ENCODE assay signal across 8 cellular contexts in the genomic region with DNA sequence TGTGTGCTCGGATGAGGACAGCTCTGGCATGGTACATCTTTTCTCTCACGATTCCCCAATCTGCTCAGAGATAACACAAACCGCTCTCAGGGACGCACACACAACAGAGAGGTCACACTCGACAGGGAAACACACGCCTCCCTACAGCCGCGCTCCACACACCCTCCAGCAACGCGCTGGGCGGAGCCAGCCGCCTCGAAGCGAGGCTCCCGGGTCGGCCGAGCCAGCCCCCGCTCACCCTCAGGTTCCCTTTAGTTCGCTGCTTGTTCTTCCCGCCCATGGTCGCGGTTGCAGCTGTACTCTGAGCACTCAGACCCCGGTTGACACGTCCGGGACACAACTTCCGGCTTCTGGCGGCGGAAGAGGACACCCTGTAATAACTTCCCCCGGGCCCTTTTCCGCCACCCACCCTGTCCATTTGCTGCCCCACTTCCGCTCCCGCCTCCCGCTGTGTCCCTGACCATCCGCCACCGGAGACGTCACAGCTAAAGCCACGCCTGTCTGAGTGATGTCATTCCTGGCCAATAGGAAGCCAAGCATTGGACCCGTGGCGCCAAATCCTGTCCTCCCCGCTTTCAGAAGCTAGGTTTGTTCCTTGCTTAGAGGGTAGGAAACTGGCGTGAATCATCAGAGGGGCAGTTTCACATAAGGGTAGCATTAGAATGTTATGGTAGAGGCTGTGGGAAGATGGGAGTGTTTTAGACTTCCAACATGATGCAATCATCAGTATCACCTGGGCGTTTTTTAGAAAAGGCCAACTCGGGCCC. TPM values are rescaled to one million over a fixed set of nuclear protein-coding genes. Genes with fewer than 3 reads are reported as not detected.
A peak's percentile ranks its signal among the peaks of the same experiment; 100 is the strongest.
DNase-seq lines count a peak whose midpoint lies in the region; ATAC-seq and TF ChIP-seq lines count a peak whose summit lies in the region.

A gene with protein sequence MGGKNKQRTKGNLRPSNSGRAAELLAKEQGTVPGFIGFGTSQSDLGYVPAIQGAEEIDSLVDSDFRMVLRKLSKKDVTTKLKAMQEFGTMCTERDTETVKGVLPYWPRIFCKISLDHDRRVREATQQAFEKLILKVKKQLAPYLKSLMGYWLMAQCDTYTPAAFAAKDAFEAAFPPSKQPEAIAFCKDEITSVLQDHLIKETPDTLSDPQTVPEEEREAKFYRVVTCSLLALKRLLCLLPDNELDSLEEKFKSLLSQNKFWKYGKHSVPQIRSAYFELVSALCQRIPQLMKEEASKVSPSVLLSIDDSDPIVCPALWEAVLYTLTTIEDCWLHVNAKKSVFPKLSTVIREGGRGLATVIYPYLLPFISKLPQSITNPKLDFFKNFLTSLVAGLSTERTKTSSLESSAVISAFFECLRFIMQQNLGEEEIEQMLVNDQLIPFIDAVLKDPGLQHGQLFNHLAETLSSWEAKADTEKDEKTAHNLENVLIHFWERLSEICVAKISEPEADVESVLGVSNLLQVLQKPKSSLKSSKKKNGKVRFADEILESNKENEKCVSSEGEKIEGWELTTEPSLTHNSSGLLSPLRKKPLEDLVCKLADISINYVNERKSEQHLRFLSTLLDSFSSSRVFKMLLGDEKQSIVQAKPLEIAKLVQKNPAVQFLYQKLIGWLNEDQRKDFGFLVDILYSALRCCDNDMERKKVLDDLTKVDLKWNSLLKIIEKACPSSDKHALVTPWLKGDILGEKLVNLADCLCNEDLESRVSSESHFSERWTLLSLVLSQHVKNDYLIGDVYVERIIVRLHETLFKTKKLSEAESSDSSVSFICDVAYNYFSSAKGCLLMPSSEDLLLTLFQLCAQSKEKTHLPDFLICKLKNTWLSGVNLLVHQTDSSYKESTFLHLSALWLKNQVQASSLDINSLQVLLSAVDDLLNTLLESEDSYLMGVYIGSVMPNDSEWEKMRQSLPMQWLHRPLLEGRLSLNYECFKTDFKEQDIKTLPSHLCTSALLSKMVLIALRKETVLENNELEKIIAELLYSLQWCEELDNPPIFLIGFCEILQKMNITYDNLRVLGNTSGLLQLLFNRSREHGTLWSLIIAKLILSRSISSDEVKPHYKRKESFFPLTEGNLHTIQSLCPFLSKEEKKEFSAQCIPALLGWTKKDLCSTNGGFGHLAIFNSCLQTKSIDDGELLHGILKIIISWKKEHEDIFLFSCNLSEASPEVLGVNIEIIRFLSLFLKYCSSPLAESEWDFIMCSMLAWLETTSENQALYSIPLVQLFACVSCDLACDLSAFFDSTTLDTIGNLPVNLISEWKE (N-terminal part only) (minus strand): TSS at position 352 of the 767 bp plus-strand sequence. CDS start 72 bp downstream, at position 280.

- CTCF ChIA-PET in PC-9 (lab: Charles Lee): no interaction called here

- ATAC-seq in GM21619 (IDR thresholded peaks at IDR 0.05; ENCODE audit: unreplicated experiment): peak; percentile 97

- H3K27me3 ChIP-seq in PC-9 (ENCODE audit: insufficient read depth, low read depth): no peaks in the 10 kb centered on the region
- H3K27me3 ChIP-seq in esophagus (ENCODE audit: control insufficient read depth in 1 of 2, insufficient read depth in 2 of 2, low read length in 2 of 2): no peaks in the 10 kb centered on the region
- no peaks in the 10 kb centered on the region for H3K27me3 ChIP-seq in mucosa of stomach (ENCODE audit: control insufficient read depth, insufficient read depth, low read length)

- H3K79me2 ChIP-seq in PC-9 (ENCODE audit: low read depth): peaks cover 39% of the 10 kb centered on the region

- H3F3A ChIP-seq in PC-9 (ENCODE audit: insufficient read depth, low read depth): peaks cover 8% of the 10 kb centered on the region

- peak within 1 kb of the TSS; percentile 97 for H3K27ac ChIP-seq in PC-9
- H3K27ac ChIP-seq in esophagus (ENCODE audit: low read depth in 2 of 2, low read length in 1 of 2): peak within 1 kb of the TSS; percentile 83 to 99

- no peaks in the 10 kb centered on the region for H3K9me2 ChIP-seq in PC-9 (ENCODE audit: insufficient read depth)

- POLR2A ChIA-PET in PC-9 (lab: Charles Lee; ENCODE audit: unreplicated experiment): interaction anchor here (0.5 to 0.8 kb wide), 8 partner anchors 10 to 536 kb away, joined by 4 to 8 read pairs (median 8); a partner anchor contains a TSS

- peak within 1 kb of the TSS; percentile 92 for H3K4me2 ChIP-seq in PC-9

- H4K20me1 ChIP-seq in PC-9 (ENCODE audit: insufficient read depth): no peaks in the 10 kb centered on the region

- no peaks in the 10 kb centered on the region for H3K9me3 ChIP-seq in PC-9 (ENCODE audit: insufficient read depth, low read depth)
- no peaks in the 10 kb centered on the region for H3K9me3 ChIP-seq in esophagus (ENCODE audit: control insufficient read depth in 2 of 2, insufficient read depth in 1 of 2, low read depth in 1 of 2, low read length in 1 of 2)
- H3K9me3 ChIP-seq in mucosa of stomach (ENCODE audit: control insufficient read depth, low read length): no peaks in the 10 kb centered on the region

- no peak for TF ChIP-seq CTCF in PC-9 (conservative IDR thresholded peaks at IDR 0.05)

- peak; percentile 97 for DNase-seq in DMS153 (lab: John Stamatoyannopoulos, UW)
- DNase-seq in Jurkat, Clone E6-1 (ENCODE audit: low read depth, low spot score): peak; percentile 99
- DNase-seq in PC-9: peak; percentile 95 to 96
- DNase-seq in activated T-cell treated with anti-CD3 and anti-CD28 coated beads, Interleukin-2, amount 50 U/mL, for 1 hour: peak; percentile 98
- peak; percentile 97 to 98 for DNase-seq in stimulated activated CD8-positive, alpha-beta memory T cell treated with anti-CD3 and anti-CD28 coated beads, Interleukin-7, amount 100 ng/mL, for 1 hour (ENCODE audit: low read depth in 2 of 2)

- H3K36me3 ChIP-seq in PC-9 (ENCODE audit: low read depth) (no peaks in the 10 kb centered on the region), esophagus (ENCODE audit: control insufficient read depth in 2 of 2, insufficient read depth in 2 of 2, low read length in 1 of 2) (no peaks in the 10 kb centered on the region), mucosa of stomach (ENCODE audit: control insufficient read depth, insufficient read depth, low read length) (no peaks in the 10 kb centered on the region)

- no TSS peak for BruUV-seq in PC-9 (replicated peaks; lab: Mats Ljungman, UMichigan)

- peak within 1 kb of the TSS; percentile 99 for H3K4me3 ChIP-seq in Jurkat, Clone E6-1 (ENCODE audit: low read length)
- peak within 1 kb of the TSS; percentile 83 for H3K4me3 ChIP-seq in PC-9
- H3K4me3 ChIP-seq in esophagus (ENCODE audit: low read depth in 1 of 2, low read length in 2 of 2): peak within 1 kb of the TSS; percentile 85
- H3K4me3 ChIP-seq in mucosa of stomach (ENCODE audit: low read length): peak within 1 kb of the TSS; percentile 91

- peak within 1 kb of the TSS; percentile 87 for H3K9ac ChIP-seq in mucosa of stomach (ENCODE audit: low read length)

- peak within 1 kb of the TSS; percentile 82 for H2AFZ ChIP-seq in PC-9

- intact Hi-C loops in PC-9 (cut with micrococcal nuclease; ENCODE audit: unreplicated experiment): loop anchor here (1.0 to 2.0 kb wide), 2 partner anchors 10 to 32 kb away; a partner anchor contains a TSS

- peaks cover 17% of the 10 kb centered on the region for H3K4me1 ChIP-seq in PC-9 (replicated peaks; ENCODE audit: insufficient read depth)
- peaks cover 0 to 2% of the 10 kb centered on the region in 2 donors for H3K4me1 ChIP-seq in esophagus (ENCODE audit: control insufficient read depth in 2 of 2, insufficient read depth in 2 of 2, low read length in 1 of 2)
- peaks cover 13% of the 10 kb centered on the region for H3K4me1 ChIP-seq in mucosa of stomach (ENCODE audit: control insufficient read depth, insufficient read depth, low read length)

- 1% methylated on average over 43 of the region's 43 CpGs for WGBS in esophagus, 2 donors

RNA-seq across cellular contexts. Expression of the gene that starts here (rescaled TPM):
- 10.5 TPM for polyA plus RNA-seq in Jurkat, Clone E6-1 (2012; ENCODE audit: insufficient read depth, insufficient read length)
- 14.9 and 18.7 TPM in 2 replicates for total RNA-seq in PC-9 (2021)
- polyA plus RNA-seq in esophagus: 1 to 10 TPM; 3.4 to 5.0 TPM

Comparison
In these comparisons a context has a peak if more than half of its experiments do, and no peak if none do; other contexts are left out.
1. Peak in every context shown above with its lines: DNase-seq, ATAC-seq, H3K4me3 ChIP-seq and H3K27ac ChIP-seq.